26 cellular contexts compared by ENCODE assay signal in genomic region chr1:118333601-118334241, GRCh38.
DNase-seq lines count a peak whose midpoint lies in the region; ATAC-seq and TF ChIP-seq lines count a peak whose summit lies in the region.
"Had no signal": no experiment of that assay in that cellular context is flagged by ENCODE, and none has a peak within 500 bp of the region (broad histone marks: within the 10 kb centered on the region; RNA-seq: fewer than 3 reads in every experiment).

No MANE protein-coding gene starts in this region.

- no peaks in the 10 kb centered on the region for H3F3A ChIP-seq in OCI-LY1 (ENCODE audit: insufficient read depth, low read length)

- H3K27me3 ChIP-seq in mammary epithelial cell (ENCODE audit: insufficient read depth, low read length) (no peaks in the 10 kb centered on the region), OCI-LY1 (ENCODE audit: insufficient read depth, low read length) (no peaks in the 10 kb centered on the region)
- H3K27me3 ChIP-seq: BLaER1 had no signal

- H3K4me3 ChIP-seq in mammary epithelial cell (replicated peaks in 1 of 3; ENCODE audit: insufficient read depth in 1 of 3, low read depth in 2 of 3, low read length in 3 of 3) (no peak overlapping the region), OCI-LY1 (ENCODE audit: low read depth, low read length, poor library complexity, severe bottlenecking) (no peak overlapping the region)
- H3K4me3 ChIP-seq: BLaER1, K562, skin epidermis had no signal

- H3K4me3 Mint-ChIP-seq in MCF 10A (ENCODE audit: unreplicated experiment) = no peak overlapping the region
- H3K4me3 Mint-ChIP-seq in glutamatergic neuron (ENCODE audit: unreplicated experiment) = no peak overlapping the region
- H3K4me3 Mint-ChIP-seq in stimulated activated memory B cell treated with anti-CD40 and anti-IgM and Interleukin-4, amounts not matched to agents 10 μg/mL and 1 μg/mL and 100 μg/mL, for 72 hours = no peak overlapping the region
- no peak overlapping the region for H3K4me3 Mint-ChIP-seq in natural killer cell treated with Interleukin-12 subunit alpha and Interleukin-12 subunit beta and Interleukin-15 and Interleukin-18, amount 100 ng/mL, for 72 hours
- H3K4me3 Mint-ChIP-seq: activated CD8-positive, alpha-beta T cell treated with anti-CD3 and anti-CD28 coated beads, Interleukin-2, amount 10 ng/mL, durations not matched to agents 7 days and 5 days; activated T-cell treated with anti-CD3 and anti-CD28 coated beads, Interleukin-2, amount 50 U/mL, for 4 hours; central memory CD8-positive, alpha-beta T cell; nephron; stimulated activated naive CD8-positive, alpha-beta T cell treated with anti-CD3 and anti-CD28 coated beads, Interleukin-15, amount 100 ng/mL, for 72 hours; T-helper 2 cell treated with Interferon-gamma antibody and Interleukin-4, amounts not matched to agents 5 μg/mL and 100 μg/mL, for 36 hours had no signal

- H3K36me3 Mint-ChIP-seq in MCF 10A (ENCODE audit: insufficient read depth, unreplicated experiment) (no peaks in the 10 kb centered on the region), glutamatergic neuron (ENCODE audit: unreplicated experiment) (no peaks in the 10 kb centered on the region)
- no peaks in the 10 kb centered on the region for H3K36me3 Mint-ChIP-seq in stimulated activated memory B cell treated with anti-CD40 and anti-IgM and Interleukin-4, amounts not matched to agents 10 μg/mL and 1 μg/mL and 100 μg/mL, for 72 hours
- H3K36me3 Mint-ChIP-seq in natural killer cell treated with Interleukin-12 subunit alpha and Interleukin-12 subunit beta and Interleukin-15 and Interleukin-18, amount 100 ng/mL, for 72 hours = no peaks in the 10 kb centered on the region

- H3K27ac Mint-ChIP-seq in MCF 10A (ENCODE audit: low read depth, unreplicated experiment) (peak overlapping the region; percentile 15), glutamatergic neuron (ENCODE audit: unreplicated experiment) (peak overlapping the region; percentile 16)
- no peak overlapping the region for H3K27ac Mint-ChIP-seq in stimulated activated memory B cell treated with anti-CD40 and anti-IgM and Interleukin-4, amounts not matched to agents 10 μg/mL and 1 μg/mL and 100 μg/mL, for 72 hours
- H3K27ac Mint-ChIP-seq in natural killer cell treated with Interleukin-12 subunit alpha and Interleukin-12 subunit beta and Interleukin-15 and Interleukin-18, amount 100 ng/mL, for 72 hours = no peak overlapping the region
- H3K27ac Mint-ChIP-seq: activated CD8-positive, alpha-beta T cell treated with anti-CD3 and anti-CD28 coated beads, Interleukin-2, amount 10 ng/mL, durations not matched to agents 7 days and 5 days; stimulated activated naive CD8-positive, alpha-beta T cell treated with anti-CD3 and anti-CD28 coated beads, Interleukin-15, amount 100 ng/mL, for 72 hours; T-helper 2 cell treated with Interferon-gamma antibody and Interleukin-4, amounts not matched to agents 5 μg/mL and 100 μg/mL, for 36 hours had no signal

- H3K9me3 Mint-ChIP-seq in MCF 10A (ENCODE audit: unreplicated experiment) (no peaks in the 10 kb centered on the region), glutamatergic neuron (ENCODE audit: unreplicated experiment) (peaks cover 3% of the 10 kb centered on the region)
- H3K9me3 Mint-ChIP-seq in stimulated activated memory B cell treated with anti-CD40 and anti-IgM and Interleukin-4, amounts not matched to agents 10 μg/mL and 1 μg/mL and 100 μg/mL, for 72 hours = peaks cover 5% of the 10 kb centered on the region
- H3K9me3 Mint-ChIP-seq in natural killer cell treated with Interleukin-12 subunit alpha and Interleukin-12 subunit beta and Interleukin-15 and Interleukin-18, amount 100 ng/mL, for 72 hours = peaks cover 14% of the 10 kb centered on the region
- H3K9me3 Mint-ChIP-seq: T-helper 2 cell treated with Interferon-gamma antibody and Interleukin-4, amounts not matched to agents 5 μg/mL and 100 μg/mL, for 36 hours had no signal

- in situ Hi-C loops in mammary epithelial cell (cut with MboI; ENCODE audit: low sequenced_read_pairs in 2 of 2) = no loop called here

- H3K9me2 ChIP-seq in OCI-LY1 (ENCODE audit: low read depth, low read length) = no peaks in the 10 kb centered on the region
- H3K9me2 ChIP-seq: SK-N-SH had no signal

- ATAC-seq in HG03432 (IDR thresholded peaks at IDR 0.05; ENCODE audit: unreplicated experiment) = no peak
- no peak for ATAC-seq in stimulated activated memory B cell treated with anti-CD40 and anti-IgM and Interleukin-4, amounts not matched to agents 10 μg/mL and 1 μg/mL and 100 μg/mL, for 72 hours
- no peak for ATAC-seq in natural killer cell treated with Interleukin-12 subunit alpha and Interleukin-12 subunit beta and Interleukin-15 and Interleukin-18, amount 100 ng/mL, for 72 hours
- ATAC-seq: activated CD8-positive, alpha-beta T cell treated with anti-CD3 and anti-CD28 coated beads, Interleukin-2, amount 10 ng/mL, durations not matched to agents 7 days and 5 days; activated T-cell treated with anti-CD3 and anti-CD28 coated beads, Interleukin-2, amount 50 U/mL, for 4 hours; esophagus mucosa; K562; stimulated activated naive CD8-positive, alpha-beta T cell treated with anti-CD3 and anti-CD28 coated beads, Interleukin-15, amount 100 ng/mL, for 72 hours had no signal

- CTCF ChIA-PET in MCF 10A (lab: Yijun Ruan, JAX) (interaction anchor here (0.9 kb wide), 1 partner anchor 81 kb away, joined by 3 read pairs; no protein-coding TSS in a partner anchor), mammary epithelial cell (lab: Charles Lee; ENCODE audit: low non-redundant PET) (no interaction called here)

- H3K9ac ChIP-seq in mammary epithelial cell (ENCODE audit: insufficient read depth, low read length) (no peak overlapping the region), OCI-LY1 (ENCODE audit: low read length) (no peak overlapping the region; the same call in 1 of the 2 replicates)
- H3K9ac ChIP-seq: BLaER1, SK-N-SH had no signal

- H3K4me1 Mint-ChIP-seq in MCF 10A (ENCODE audit: insufficient read depth, unreplicated experiment) = peaks cover 20% of the 10 kb centered on the region
- peaks cover 18% of the 10 kb centered on the region for H3K4me1 Mint-ChIP-seq in glutamatergic neuron (ENCODE audit: low read depth, unreplicated experiment)
- H3K4me1 Mint-ChIP-seq in stimulated activated memory B cell treated with anti-CD40 and anti-IgM and Interleukin-4, amounts not matched to agents 10 μg/mL and 1 μg/mL and 100 μg/mL, for 72 hours = no peaks in the 10 kb centered on the region
- no peaks in the 10 kb centered on the region for H3K4me1 Mint-ChIP-seq in natural killer cell treated with Interleukin-12 subunit alpha and Interleukin-12 subunit beta and Interleukin-15 and Interleukin-18, amount 100 ng/mL, for 72 hours (ENCODE audit: low read depth in 2 of 2)
- H3K4me1 Mint-ChIP-seq: central memory CD8-positive, alpha-beta T cell; stimulated activated naive CD8-positive, alpha-beta T cell treated with anti-CD3 and anti-CD28 coated beads, Interleukin-15, amount 100 ng/mL, for 72 hours had no signal

- dilution Hi-C loops in mammary epithelial cell (cut with HindIII; ENCODE audit: low sequenced_read_pairs) = no loop called here

- WGBS in mammary epithelial cell (ENCODE audit: low coverage, missing lambda C conversion rate) = 86% methylated on average over 4 of the region's 4 CpGs

- no peak for TF ChIP-seq CTCF in MCF 10A (IDR thresholded peaks at IDR 0.05; ENCODE audit: unreplicated experiment)
- TF ChIP-seq CTCF in mammary epithelial cell (conservative IDR thresholded peaks at IDR 0.05 in 1 of 2, IDR thresholded peaks at IDR 0.05 in 1 of 2; ENCODE audit: extremely low read depth in 1 of 2, insufficient read depth in 1 of 2, low read depth in 1 of 2, low read length in 2 of 2) = no peak
- no peak for TF ChIP-seq CTCF in OCI-LY1 (IDR thresholded peaks at IDR 0.05; ENCODE audit: low read length)
- no peak for TF ChIP-seq CTCF in glutamatergic neuron (IDR thresholded peaks at IDR 0.05; ENCODE audit: partially characterized antibody, unreplicated experiment)

- H3K4me1 ChIP-seq in mammary epithelial cell (ENCODE audit: insufficient read depth, low read length) (peaks cover 35% of the 10 kb centered on the region), OCI-LY1 (ENCODE audit: insufficient read depth, low read length, severe bottlenecking) (peaks cover 71% of the 10 kb centered on the region)

- H3K36me3 ChIP-seq in mammary epithelial cell (ENCODE audit: insufficient read depth, low read length) = no peaks in the 10 kb centered on the region
- H3K36me3 ChIP-seq in OCI-LY1 (ENCODE audit: insufficient read depth, low read length) = no peaks in the 10 kb centered on the region
- H3K36me3 ChIP-seq: BLaER1 had no signal

- H3K27ac ChIP-seq in mammary epithelial cell (ENCODE audit: insufficient read depth, low read depth, low read length) (no peak overlapping the region), OCI-LY1 (ENCODE audit: low read depth, low read length, poor library complexity, severe bottlenecking) (peak overlapping the region; percentile 96)
- H3K27ac ChIP-seq: BLaER1, skin epidermis had no signal

- no peaks in the 10 kb centered on the region for H3K79me2 ChIP-seq in mammary epithelial cell (ENCODE audit: insufficient read depth, low read length)
- H3K79me2 ChIP-seq in OCI-LY1 (ENCODE audit: insufficient read depth, low read length) = no peaks in the 10 kb centered on the region

- H4K20me1 ChIP-seq in mammary epithelial cell (ENCODE audit: insufficient read depth, low read length) (no peaks in the 10 kb centered on the region), OCI-LY1 (ENCODE audit: insufficient read depth, low read length) (no peaks in the 10 kb centered on the region)
- H4K20me1 ChIP-seq: BLaER1 had no signal

- DNase-seq in MCF 10A (ENCODE audit: unreplicated experiment) (no peak), mammary epithelial cell (no peak), glutamatergic neuron (peak; percentile 58), DMS79 (lab: John Stamatoyannopoulos, UW) (no peak)
- no peak for DNase-seq in natural killer cell treated with Interleukin-12 subunit alpha and Interleukin-12 subunit beta and Interleukin-15 and Interleukin-18, amount 100 ng/mL, for 72 hours (ENCODE audit: low spot score)
- DNase-seq: 8988T; activated CD8-positive, alpha-beta T cell treated with anti-CD3 and anti-CD28 coated beads, Interleukin-2, amount 10 ng/mL, durations not matched to agents 7 days and 5 days; activated naive CD4-positive, alpha-beta T cell treated with Interleukin-2 at 50 U/mL for 16 hours; activated T-cell treated with anti-CD3 and anti-CD28 coated beads, Interleukin-2, amount 50 U/mL, for 4 hours; Calu3; MV-4-11; NCI-H2029 treated with DMSO at 0.1 percent for 48 hours; SK-N-SH; stimulated activated CD4-positive, alpha-beta T cell treated with anti-CD3 and anti-CD28 coated beads, Interleukin-2, amount 100 ng/mL, for 48 hours; stimulated activated naive CD8-positive, alpha-beta T cell treated with anti-CD3 and anti-CD28 coated beads, Interleukin-15, amount 100 ng/mL, for 72 hours; trophoblast cell had no signal

- POLR2A ChIA-PET in MCF 10A (lab: Yijun Ruan, JAX) = no interaction called here

- no peaks in the 10 kb centered on the region for H3K27me3 Mint-ChIP-seq in MCF 10A (ENCODE audit: insufficient read depth, unreplicated experiment)
- H3K27me3 Mint-ChIP-seq in glutamatergic neuron (ENCODE audit: unreplicated experiment) = peaks cover 3% of the 10 kb centered on the region
- peaks cover 8% of the 10 kb centered on the region for H3K27me3 Mint-ChIP-seq in stimulated activated memory B cell treated with anti-CD40 and anti-IgM and Interleukin-4, amounts not matched to agents 10 μg/mL and 1 μg/mL and 100 μg/mL, for 72 hours
- H3K27me3 Mint-ChIP-seq in natural killer cell treated with Interleukin-12 subunit alpha and Interleukin-12 subunit beta and Interleukin-15 and Interleukin-18, amount 100 ng/mL, for 72 hours = no peaks in the 10 kb centered on the region
- H3K27me3 Mint-ChIP-seq: central memory CD8-positive, alpha-beta T cell; stimulated activated naive CD8-positive, alpha-beta T cell treated with anti-CD3 and anti-CD28 coated beads, Interleukin-15, amount 100 ng/mL, for 72 hours had no signal

- intact Hi-C loops in MCF 10A (cut with micrococcal nuclease) = no loop called here
- intact Hi-C loops in mammary epithelial cell (cut with micrococcal nuclease) = no loop called here

- H3K9me3 ChIP-seq in mammary epithelial cell (replicated peaks; ENCODE audit: insufficient read depth, low read length) (no peaks in the 10 kb centered on the region), OCI-LY1 (ENCODE audit: low read length) (no peaks in the 10 kb centered on the region)
- H3K9me3 ChIP-seq: BLaER1, SK-N-SH had no signal

- H2AFZ ChIP-seq in mammary epithelial cell (ENCODE audit: low read depth, low read length) = no peak overlapping the region
- no peak overlapping the region for H2AFZ ChIP-seq in OCI-LY1 (ENCODE audit: low read length)

- H3K4me2 ChIP-seq in mammary epithelial cell (ENCODE audit: insufficient read depth, low read depth, low read length) (no peak overlapping the region), OCI-LY1 (ENCODE audit: low read length) (peak overlapping the region; percentile 49; the same call in 1 of the 2 replicates)
- H3K4me2 ChIP-seq: BLaER1, SK-N-SH had no signal

- BruUV-seq in MCF 10A (replicated peaks; lab: Mats Ljungman, UMichigan) = no TSS peak
- BruUV-seq in mammary epithelial cell (replicated peaks; lab: Mats Ljungman, UMichigan) = no TSS peak

Comparison
In these comparisons a context has a peak if more than half of its experiments do, and no peak if none do; other contexts are left out.
1. H3K27ac Mint-ChIP-seq: peak in MCF 10A (single experiment) and glutamatergic neuron (single experiment); none in stimulated activated memory B cell treated with anti-CD40 and anti-IgM and Interleukin-4, amounts not matched to agents 10 μg/mL and 1 μg/mL and 100 μg/mL, for 72 hours (single experiment) and natural killer cell treated with Interleukin-12 subunit alpha and Interleukin-12 subunit beta and Interleukin-15 and Interleukin-18, amount 100 ng/mL, for 72 hours (0 of 2).